ENCODE assay signal across 17 cellular contexts in genomic region chr13:64746845-64747244, GRCh38.
DNase-seq lines count a peak whose midpoint lies in the region; ATAC-seq, FAIRE-seq and TF ChIP-seq lines count a peak whose summit lies in the region.
"Had no signal": no experiment of that assay in that cellular context is flagged by ENCODE, and none has a peak within 500 bp of the region (broad histone marks: within the 10 kb centered on the region; RNA-seq: fewer than 3 reads in every experiment).

No MANE protein-coding gene starts in this region.

- H3K4me2 ChIP-seq in H9 (ENCODE audit: insufficient read depth, insufficient read length, low read length) (no peak overlapping the region), H1 (ENCODE audit: insufficient read depth in 1 of 2, low read depth in 2 of 2, low read length in 2 of 2) (peak overlapping the region in 1 of 2 experiments; percentile 39; a peak in 1 of 4 replicates)

- CTCF ChIA-PET in H1 (lab: Charles Lee; ENCODE audit: partially characterized antibody), result no interaction called here
- CTCF ChIA-PET in RWPE1 (lab: Yijun Ruan, JAX), result no interaction called here

- H3T11ph ChIP-seq in H9 (ENCODE audit: low read length), result no peak overlapping the region

- H4K8ac ChIP-seq in H9 (replicated peaks; ENCODE audit: insufficient read length, low read depth, low read length) (no peak overlapping the region), H1 (ENCODE audit: extremely low read depth, insufficient read depth, low read length) (no peak overlapping the region)

- H3K27me3 ChIP-seq in H9 (ENCODE audit: insufficient read depth, low read length), result no peaks in the 10 kb centered on the region
- no peaks in the 10 kb centered on the region for H3K27me3 ChIP-seq in H1 (replicated peaks in 1 of 4; ENCODE audit: control insufficient read depth in 3 of 4, extremely low read depth in 1 of 4, insufficient read depth in 3 of 4, low read length in 3 of 4)

- H3K4me1 ChIP-seq in H9 (ENCODE audit: insufficient read depth, low read length), result 0 out of 2 replicates have a peak, but pooled peaks cover 3% of the 10 kb centered on the region
- H3K4me1 ChIP-seq in H1 (replicated peaks in 1 of 4; ENCODE audit: control insufficient read depth in 3 of 4, insufficient read depth in 4 of 4, low read length in 3 of 4), result peaks cover 0 to 15% (median 1%) of the 10 kb centered on the region in 4 experiments; a peak in 4 of 7 replicates

- H3K23ac ChIP-seq in H9 (ENCODE audit: insufficient read length, low read depth, low read length) (no peak overlapping the region), H1 (ENCODE audit: insufficient read length) (no peak overlapping the region)

- H3K4me3 Mint-ChIP-seq in H9, result no peak overlapping the region
- H3K4me3 Mint-ChIP-seq: CD4-positive, alpha-beta memory T cell had no signal

- H2BK12ac ChIP-seq in H9 (ENCODE audit: insufficient read length, low read depth, low read length) (no peak overlapping the region), H1 (ENCODE audit: low read depth, low read length) (no peak overlapping the region)

- no peak for TF ChIP-seq CTCF in H9 (conservative IDR thresholded peaks at IDR 0.05)
- TF ChIP-seq CTCF in H1 (IDR thresholded peaks at IDR 0.05; ENCODE audit: control extremely low read depth in 1 of 3, insufficient read depth in 1 of 3, low read depth in 1 of 3, low read length in 3 of 3), result no peak
- TF ChIP-seq CTCF in RWPE1 (conservative IDR thresholded peaks at IDR 0.05; ENCODE audit: low read depth), result no peak

- H4K5ac ChIP-seq in H9 (ENCODE audit: insufficient read length, low read depth, low read length), result no peak overlapping the region
- no peak overlapping the region for H4K5ac ChIP-seq in H1 (ENCODE audit: insufficient read length, low read depth, low read length)

- H4K91ac ChIP-seq in H9 (ENCODE audit: insufficient read length, low read depth, low read length) (no peak overlapping the region), H1 (replicated peaks; ENCODE audit: insufficient read length, low read length) (no peak overlapping the region)

- no peak overlapping the region for H3K4ac ChIP-seq in H9 (ENCODE audit: low read depth, low read length)
- H3K4ac ChIP-seq in H1 (replicated peaks; ENCODE audit: insufficient read length, low read depth, low read length), result no peak overlapping the region

- TF ChIP-seq POLR2A in H1 (IDR thresholded peaks at IDR 0.05; ENCODE audit: control extremely low read depth in 1 of 2, low read depth in 2 of 2, low read length in 2 of 2), result no peak

- no peaks in the 10 kb centered on the region for H3K36me3 ChIP-seq in H1 (ENCODE audit: control insufficient read depth in 2 of 4, insufficient read depth in 4 of 4, low read length in 3 of 4)

- no peak for TF ChIP-seq RAD21 in H1 (IDR thresholded peaks at IDR 0.05 in 1 of 2, conservative IDR thresholded peaks at IDR 0.05 in 1 of 2; ENCODE audit: low read depth in 2 of 2, low read length in 2 of 2)

- FAIRE-seq in H1 (lab: Jason Lieb, UNC), result no peak
- FAIRE-seq: GM12891 had no signal

- TF ChIP-seq EP300 in H1 (IDR thresholded peaks at IDR 0.05; ENCODE audit: borderline replicate concordance in 1 of 2, low read depth in 2 of 2, low read length in 2 of 2), result no peak

- no CpG with 5 or more reads among the region's 2 CpGs for WGBS in H9 (ENCODE audit: extremely low coverage, insufficient read length, low lambda C conversion rate)
- WGBS in H1 (ENCODE audit: extremely low coverage in 1 of 2, insufficient coverage in 1 of 2, insufficient read length in 1 of 2, insufficient replicate concordance in 2 of 2, low coverage in 1 of 2, low lambda C conversion rate in 2 of 2, missing lambda C conversion rate in 1 of 2), 2 experiments, result 53% methylated on average over 2 of the region's 2 CpGs; no CpG with 5 or more reads in 1 of the 2 experiments

- H3K18ac ChIP-seq in H9 (ENCODE audit: insufficient read length, low read depth, low read length) (no peak overlapping the region), H1 (ENCODE audit: extremely low read depth, low read length) (no peak overlapping the region)

- H2BK120ac ChIP-seq in H9 (ENCODE audit: low read depth, low read length, poor library complexity, severe bottlenecking) (no peak overlapping the region), H1 (replicated peaks; ENCODE audit: low read depth, low read length) (no peak overlapping the region)

- H3K36me3 Mint-ChIP-seq in H9 (ENCODE audit: insufficient read depth in 1 of 3, low read depth in 3 of 3), result no peaks in the 10 kb centered on the region; a peak in 1 of 7 replicates
- H3K36me3 Mint-ChIP-seq: CD4-positive, alpha-beta memory T cell had no signal

- H2BK5ac ChIP-seq in H9 (ENCODE audit: insufficient read length, low read length) (no peak overlapping the region), H1 (ENCODE audit: low read depth, low read length) (no peak overlapping the region)

- H3K14ac ChIP-seq in H9 (ENCODE audit: insufficient read depth, low read length) (no peak overlapping the region), H1 (ENCODE audit: insufficient read length) (no peak overlapping the region)

- H2AK5ac ChIP-seq in H9 (ENCODE audit: insufficient read length, low read length) (no peak overlapping the region), H1 (ENCODE audit: low read depth, low read length) (no peak overlapping the region)

- H3K23me2 ChIP-seq in H9 (ENCODE audit: insufficient read length, low read depth, low read length, poor library complexity, severe bottlenecking), result no peaks in the 10 kb centered on the region
- no peaks in the 10 kb centered on the region for H3K23me2 ChIP-seq in H1 (ENCODE audit: low read depth, low read length)

- H3K9ac ChIP-seq in H9 (ENCODE audit: extremely low read depth, insufficient read length, low read length) (no peak overlapping the region), H1 (replicated peaks in 1 of 4; ENCODE audit: extremely low read depth in 1 of 4, low read depth in 3 of 4, low read length in 3 of 4) (no peak overlapping the region)

- no peaks in the 10 kb centered on the region for H3K9me3 Mint-ChIP-seq in H9

- H3K79me1 ChIP-seq in H9 (ENCODE audit: insufficient read depth, low read depth, low read length, poor library complexity, severe bottlenecking) (no peaks in the 10 kb centered on the region), H1 (ENCODE audit: low read depth, low read length) (no peaks in the 10 kb centered on the region)

- H3K4me1 Mint-ChIP-seq in H9, result peaks cover 27 to 41% of the 10 kb centered on the region in 2 experiments
- H3K4me1 Mint-ChIP-seq: CD4-positive, alpha-beta memory T cell had no signal

- H2AFZ ChIP-seq in H9 (ENCODE audit: low read length), result no peak overlapping the region
- no peak overlapping the region for H2AFZ ChIP-seq in H1 (ENCODE audit: low read length)

- H3K27ac ChIP-seq in H9 (ENCODE audit: insufficient read length, low read depth, low read length) (no peak overlapping the region), H1 (ENCODE audit: low read depth, low read length) (no peak overlapping the region), RWPE1 (no peak overlapping the region)

- no peak for DNase-seq in H9
- DNase-seq in NCI-H1930 (lab: John Stamatoyannopoulos, UW), result peak; percentile 16 to 43
- no peak for DNase-seq in H1 (ENCODE audit: low read depth in 1 of 2, low spot score in 2 of 2)
- DNase-seq in RWPE1 (ENCODE audit: low spot score), result no peak
- DNase-seq in NAMALWA (ENCODE audit: low spot score), result no peak
- DNase-seq: C1 segment of cervical spinal cord; Calu3; CD4-positive, alpha-beta memory T cell; COR-L47; DMS53; DMS79 treated with DMSO at 0.1 percent for 48 hours; GF-D8; GOT3; H7 had no signal

- ATAC-seq in HG03196 (IDR thresholded peaks at IDR 0.05; ENCODE audit: unreplicated experiment), result no peak
- ATAC-seq: HCT116 had no signal

- no peak overlapping the region for H2BK20ac ChIP-seq in H9 (ENCODE audit: low read depth, low read length, poor library complexity, severe bottlenecking)
- no peak overlapping the region for H2BK20ac ChIP-seq in H1 (ENCODE audit: low read length)

- H3K9me3 ChIP-seq in H9 (ENCODE audit: control insufficient read depth, low read depth, low read length) (no peaks in the 10 kb centered on the region), H1 (ENCODE audit: insufficient read depth in 2 of 2, low read depth in 1 of 2, low read length in 1 of 2) (no peaks in the 10 kb centered on the region)

- H4K20me1 ChIP-seq in H9 (ENCODE audit: control insufficient read depth, insufficient read depth, insufficient read length), result no peaks in the 10 kb centered on the region
- no peaks in the 10 kb centered on the region for H4K20me1 ChIP-seq in H1 (replicated peaks in 1 of 2; ENCODE audit: control insufficient read depth in 1 of 2, insufficient read depth in 2 of 2, low read length in 2 of 2)

- H3K27me3 Mint-ChIP-seq in H9 (ENCODE audit: low read depth), result no peaks in the 10 kb centered on the region
- H3K27me3 Mint-ChIP-seq: CD4-positive, alpha-beta memory T cell had no signal

- H3K56ac ChIP-seq in H9 (ENCODE audit: insufficient read length, low read depth, low read length) (no peak overlapping the region), H1 (replicated peaks; ENCODE audit: insufficient read length, low read depth, low read length) (no peak overlapping the region)

- peak overlapping the region in 2 of 3 experiments; percentile 54 to 75; a peak in 4 of 7 replicates for H3K27ac Mint-ChIP-seq in H9
- H3K27ac Mint-ChIP-seq: CD4-positive, alpha-beta memory T cell had no signal

- H2BK15ac ChIP-seq in H9 (ENCODE audit: low read depth, low read length) (no peak overlapping the region), H1 (ENCODE audit: low read length) (no peak overlapping the region)

- H3K79me2 ChIP-seq in H9 (ENCODE audit: insufficient read depth, low read length), result no peaks in the 10 kb centered on the region
- no peaks in the 10 kb centered on the region for H3K79me2 ChIP-seq in H1 (ENCODE audit: control insufficient read depth in 1 of 2, insufficient read depth in 2 of 2, low read length in 2 of 2)

- H3K4me3 ChIP-seq in H1 (ENCODE audit: extremely low read depth in 1 of 4, insufficient read depth in 2 of 4, low read depth in 3 of 4, low read length in 4 of 4), result peak overlapping the region in 1 of 4 experiments; percentile 19; a peak in 1 of 8 replicates

- POLR2A ChIA-PET in H1 (lab: Charles Lee; ENCODE audit: partially characterized antibody) (no interaction called here), RWPE1 (lab: Yijun Ruan, JAX; ENCODE audit: low non-redundant PET) (no interaction called here)

TF ChIP-seq in H1, 55 proteins besides CTCF, POLR2A, EP300 and RAD21:
- TF ChIP-seq TCF12 (IDR thresholded peaks at IDR 0.05; ENCODE audit: low read depth, low read length) (0 out of 2 replicates have a peak, but pooled peaks have one; percentile 45), RFX5 (IDR thresholded peaks at IDR 0.05; ENCODE audit: borderline replicate concordance, low read depth, low read length) (no peak), ASH2L (IDR thresholded peaks at IDR 0.05; ENCODE audit: low read length) (no peak), YY1 (IDR thresholded peaks at IDR 0.05; ENCODE audit: low read depth, low read length) (no peak)

Comparison
In these comparisons a context has a peak if more than half of its experiments do, and no peak if none do; other contexts are left out.
1. DNase-seq: peak in NCI-H1930 (2 of 2); none in H9 (single experiment), H1 (0 of 2), RWPE1 (single experiment) and NAMALWA (single experiment).